In the genomic region with DNA sequence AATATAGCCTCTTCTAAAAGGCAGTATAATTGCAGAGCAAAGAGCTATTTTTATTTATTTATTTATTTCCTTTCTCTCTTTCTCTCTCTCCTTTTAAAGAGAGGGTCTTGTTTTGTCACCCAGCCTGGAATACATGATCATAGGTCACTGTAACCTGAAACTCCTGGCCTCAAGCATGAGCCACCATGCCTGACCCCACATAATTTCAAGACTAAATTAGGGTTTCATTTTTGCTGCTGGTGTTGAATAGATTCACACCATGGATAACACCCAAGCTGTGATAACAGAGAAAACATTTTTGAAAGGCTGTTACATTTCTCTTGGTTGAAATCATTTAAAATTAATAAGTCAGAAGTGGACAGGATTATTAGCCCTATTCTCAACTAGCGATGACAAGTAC, we compare ENCODE assay signal across 17 cellular contexts.
DNase-seq lines count a peak whose midpoint lies in the region; ATAC-seq and TF ChIP-seq lines count a peak whose summit lies in the region.
"Had no signal": no experiment of that assay in that cellular context is flagged by ENCODE, and none has a peak within 500 bp of the region (broad histone marks: within the 10 kb centered on the region; RNA-seq: fewer than 3 reads in every experiment).

No MANE protein-coding gene starts in this region.

- H3K27me3 ChIP-seq in endodermal cell (ENCODE audit: control insufficient read depth, insufficient read depth, low read length, poor library complexity, severe bottlenecking), result no peaks in the 10 kb centered on the region
- H3K27me3 ChIP-seq: adrenal gland, gastrocnemius medialis, testis had no signal

- peak; percentile 74 for ATAC-seq in GM19351 (IDR thresholded peaks at IDR 0.05; ENCODE audit: unreplicated experiment)
- peak; percentile 95 for ATAC-seq in HG02571 (IDR thresholded peaks at IDR 0.05; ENCODE audit: unreplicated experiment)
- ATAC-seq in HG03354 (IDR thresholded peaks at IDR 0.05; ENCODE audit: poor library complexity, severe bottlenecking, unreplicated experiment), result peak; percentile 96
- ATAC-seq: gastrocnemius medialis had no signal

- H3K27ac ChIP-seq in endodermal cell (ENCODE audit: low read depth, low read length), result no peak overlapping the region
- H3K27ac ChIP-seq: adrenal gland, gastrocnemius medialis, testis had no signal

- WGBS in endodermal cell (ENCODE audit: insufficient coverage in 1 of 2, insufficient read length in 1 of 2), 2 experiments, result 100% methylated on average over 1 of the region's 1 CpG; no CpG with 5 or more reads in 1 of the 2 experiments

- no peaks in the 10 kb centered on the region for H3K36me3 ChIP-seq in endodermal cell (ENCODE audit: control insufficient read depth, insufficient read depth, low read length)
- H3K36me3 ChIP-seq: adrenal gland, gastrocnemius medialis had no signal

- no peak overlapping the region for H3K9ac ChIP-seq in endodermal cell (ENCODE audit: extremely low read depth, low read length, poor library complexity, severe bottlenecking)

- H3K4me1 Mint-ChIP-seq in endodermal cell, result no peaks in the 10 kb centered on the region
- no peaks in the 10 kb centered on the region for H3K4me1 Mint-ChIP-seq in mesothelial cell of epicardium

- DNase-seq in GM12865 (ENCODE audit: low read depth), result peak; percentile 6
- no peak for DNase-seq in NCI-H128 (lab: John Stamatoyannopoulos, UW; ENCODE audit: unreplicated experiment)
- no peak for DNase-seq in activated naive CD4-positive, alpha-beta T cell (lab: John Stamatoyannopoulos, UW)
- no peak for DNase-seq in endodermal cell
- no peak for DNase-seq in mesothelial cell of epicardium (ENCODE audit: low spot score in 2 of 2, unreplicated experiment in 2 of 2)
- DNase-seq: activated CD4-positive, alpha-beta T cell treated with anti-CD3 and anti-CD28 coated beads, Interleukin-2, amount 50 U/mL, for 4 hours; adrenal gland; CD4-positive, alpha-beta T cell; DND-41; gastrocnemius medialis; NCI-H1694; NCI-H446 treated with DMSO at 0.1 percent for 48 hours; testis had no signal

- no peaks in the 10 kb centered on the region for H3K4me1 ChIP-seq in endodermal cell (ENCODE audit: control insufficient read depth, insufficient read depth, low read length)
- H3K4me1 ChIP-seq: adrenal gland, gastrocnemius medialis, testis had no signal

- no peaks in the 10 kb centered on the region for H3K9me3 ChIP-seq in endodermal cell (ENCODE audit: control insufficient read depth, low read length)
- H3K9me3 ChIP-seq: adrenal gland, gastrocnemius medialis, testis had no signal

- peaks cover 8% of the 10 kb centered on the region for H3K9me3 Mint-ChIP-seq in endodermal cell
- H3K9me3 Mint-ChIP-seq in mesothelial cell of epicardium, result peaks cover 14% of the 10 kb centered on the region
- H3K9me3 Mint-ChIP-seq: CD4-positive, alpha-beta T cell had no signal

- no peaks in the 10 kb centered on the region for H3K27me3 Mint-ChIP-seq in endodermal cell (ENCODE audit: insufficient read depth)
- H3K27me3 Mint-ChIP-seq in mesothelial cell of epicardium (ENCODE audit: low read depth), result no peaks in the 10 kb centered on the region

- H3K27ac Mint-ChIP-seq in endodermal cell, result no peak overlapping the region
- H3K27ac Mint-ChIP-seq in mesothelial cell of epicardium, result no peak overlapping the region
- H3K27ac Mint-ChIP-seq: CD4-positive, alpha-beta T cell had no signal

- TF ChIP-seq CTCF in GM12865 (IDR thresholded peaks at IDR 0.05; ENCODE audit: insufficient read depth, low read depth, low read length, missing control alignments), result no peak
- no peak for TF ChIP-seq CTCF in endodermal cell (conservative IDR thresholded peaks at IDR 0.05)
- TF ChIP-seq CTCF in mesothelial cell of epicardium (IDR thresholded peaks at IDR 0.05; ENCODE audit: unreplicated experiment), result no peak

- H3K4me3 ChIP-seq in GM12865 (ENCODE audit: low read depth, low read length) (no peak overlapping the region), endodermal cell (ENCODE audit: low read length) (no peak overlapping the region)
- H3K4me3 ChIP-seq: adrenal gland, gastrocnemius medialis, lung, testis had no signal

- H3K36me3 Mint-ChIP-seq in endodermal cell (ENCODE audit: low read depth) (no peaks in the 10 kb centered on the region), mesothelial cell of epicardium (no peaks in the 10 kb centered on the region)

- H3K4me3 Mint-ChIP-seq in endodermal cell, result no peak overlapping the region
- H3K4me3 Mint-ChIP-seq in mesothelial cell of epicardium, result no peak overlapping the region
- H3K4me3 Mint-ChIP-seq: CD4-positive, alpha-beta T cell had no signal
